1 cellular context compared by ENCODE assay signal in genomic region chr12:113221181-113221996, GRCh38.
TF ChIP-seq lines count a peak whose summit lies in the region.

Gene TPCN1, plus strand, starts transcription at chr12:113221464. Its CDS starts 5,389 bp downstream, at chr12:113226853.

TF ChIP-seq in GM12878, 131 proteins besides CTCF, POLR2A, EP300 and RAD21 (continued from another document and continues in another):
- TF ChIP-seq ZBTB33 (IDR thresholded peaks at IDR 0.05), result no peak
- TF ChIP-seq PBX3 (IDR thresholded peaks at IDR 0.05; ENCODE audit: insufficient replicate concordance, low read depth, low read length), result peak; percentile 93
- peak; percentile 99 for TF ChIP-seq PKNOX1 (IDR thresholded peaks at IDR 0.05)
- no peak for TF ChIP-seq KAT2A (conservative IDR thresholded peaks at IDR 0.05; ENCODE audit: control insufficient read depth, low read depth, low read length)
- TF ChIP-seq IRF3 (IDR thresholded peaks at IDR 0.05), result peak; percentile 94
- peak; percentile 27; the same call in 1 of the 2 replicates for TF ChIP-seq ZNF24 (IDR thresholded peaks at IDR 0.05)
- no peak for TF ChIP-seq RELA (IDR thresholded peaks at IDR 0.05; ENCODE audit: borderline replicate concordance, partially characterized antibody)
- no peak; the same call in 1 of the 2 replicates for TF ChIP-seq SIN3A (IDR thresholded peaks at IDR 0.05; ENCODE audit: low read depth, low read length)
- TF ChIP-seq E4F1 (IDR thresholded peaks at IDR 0.05; ENCODE audit: borderline replicate concordance, partially characterized antibody), result no peak
- no peak for TF ChIP-seq PAX5 (IDR thresholded peaks at IDR 0.05; ENCODE audit: borderline replicate concordance, low read depth, low read length)
- TF ChIP-seq CBX5 (IDR thresholded peaks at IDR 0.05; ENCODE audit: low read depth), result no peak
- no peak for TF ChIP-seq RUNX3 (IDR thresholded peaks at IDR 0.05; ENCODE audit: low read length)
- TF ChIP-seq HDGF (IDR thresholded peaks at IDR 0.05), result peak; percentile 98
- TF ChIP-seq FOS (IDR thresholded peaks at IDR 0.05; ENCODE audit: borderline replicate concordance, extremely low read depth, insufficient read length), result peak; percentile 94
- TF ChIP-seq TCF7 (IDR thresholded peaks at IDR 0.05; ENCODE audit: borderline replicate concordance), result no peak
- TF ChIP-seq FOXM1 (IDR thresholded peaks at IDR 0.05; ENCODE audit: low read depth, low read length), result no peak
- no peak for TF ChIP-seq NFIC (IDR thresholded peaks at IDR 0.05; ENCODE audit: low read depth, low read length)
- peak; percentile 66 for TF ChIP-seq KLF5 (IDR thresholded peaks at IDR 0.05; ENCODE audit: partially characterized antibody)
- TF ChIP-seq YBX1 (IDR thresholded peaks at IDR 0.05), result no peak
- TF ChIP-seq BRCA1 (IDR thresholded peaks at IDR 0.05; ENCODE audit: low read depth, low read length), result no peak
- peak; percentile 96 for TF ChIP-seq POLR2AphosphoS2 (IDR thresholded peaks at IDR 0.05; ENCODE audit: low read depth, low read length)
- no peak for TF ChIP-seq RBBP5 (conservative IDR thresholded peaks at IDR 0.05)
- TF ChIP-seq HDAC6 (IDR thresholded peaks at IDR 0.05; ENCODE audit: unreplicated experiment), result peak; percentile 77
- TF ChIP-seq NR2C1 (IDR thresholded peaks at IDR 0.05), result peak; percentile 87
- TF ChIP-seq BCL3 (IDR thresholded peaks at IDR 0.05; ENCODE audit: borderline replicate concordance, insufficient read depth, low read depth, low read length, poor library complexity, severe bottlenecking), result peak; percentile 21
- peak; percentile 96 for TF ChIP-seq RB1 (IDR thresholded peaks at IDR 0.05; ENCODE audit: borderline replicate concordance)
- TF ChIP-seq SMAD1 (IDR thresholded peaks at IDR 0.05; ENCODE audit: low read depth, partially characterized antibody), result no peak
- TF ChIP-seq TCF12 (IDR thresholded peaks at IDR 0.05; ENCODE audit: low read depth, low read length), result peak; percentile 91
- TF ChIP-seq MXI1 (IDR thresholded peaks at IDR 0.05; ENCODE audit: low read depth, low read length), result peak; percentile 83
- TF ChIP-seq SUPT20H (IDR thresholded peaks at IDR 0.05; ENCODE audit: borderline replicate concordance, control insufficient read depth, low read depth, low read length), result no peak
- no peak for TF ChIP-seq ATF3 (IDR thresholded peaks at IDR 0.05; ENCODE audit: borderline replicate concordance, extremely low read depth, low read depth, low read length)
- TF ChIP-seq SMC3 (IDR thresholded peaks at IDR 0.05; ENCODE audit: borderline replicate concordance, low read length), result no peak
- TF ChIP-seq ZBED1 (IDR thresholded peaks at IDR 0.05; ENCODE audit: borderline replicate concordance), result no peak
- no peak for TF ChIP-seq ZNF274 (IDR thresholded peaks at IDR 0.05; ENCODE audit: insufficient read depth, insufficient read length)
- peak; percentile 93; the same call in 1 of the 2 replicates for TF ChIP-seq STAT1 (conservative IDR thresholded peaks at IDR 0.05)
- peak; percentile 38 for TF ChIP-seq USF1 (IDR thresholded peaks at IDR 0.05; ENCODE audit: borderline replicate concordance, extremely low read length, insufficient read depth, low read depth, low read length)
- TF ChIP-seq YY1 (IDR thresholded peaks at IDR 0.05; ENCODE audit: low read depth, low read length), result peak; percentile 83
- 0 out of 2 replicates have a peak, but pooled peaks have one; percentile 24 for TF ChIP-seq RAD51 (IDR thresholded peaks at IDR 0.05)
- no peak for TF ChIP-seq SIX5 (IDR thresholded peaks at IDR 0.05; ENCODE audit: low read depth, low read length, severe bottlenecking)
- TF ChIP-seq CEBPB (IDR thresholded peaks at IDR 0.05; ENCODE audit: borderline replicate concordance in 1 of 2, low read depth in 2 of 2, low read length in 2 of 2), result no peak
- TF ChIP-seq WRNIP1 (IDR thresholded peaks at IDR 0.05; ENCODE audit: borderline replicate concordance, low read depth, low read length), result no peak
- TF ChIP-seq ELK1 (IDR thresholded peaks at IDR 0.05; ENCODE audit: low read depth, low read length), result no peak
- TF ChIP-seq ZBTB40 (IDR thresholded peaks at IDR 0.05; ENCODE audit: borderline replicate concordance), result peak; percentile 1; the same call in 1 of the 2 replicates
- no peak for TF ChIP-seq RELB (IDR thresholded peaks at IDR 0.05; ENCODE audit: low read depth)
- peak; percentile 78; the same call in 1 of the 2 replicates for TF ChIP-seq CHD1 (IDR thresholded peaks at IDR 0.05; ENCODE audit: low read depth, low read length)
